ENCODE assay signal across 24 cellular contexts in the genomic region with DNA sequence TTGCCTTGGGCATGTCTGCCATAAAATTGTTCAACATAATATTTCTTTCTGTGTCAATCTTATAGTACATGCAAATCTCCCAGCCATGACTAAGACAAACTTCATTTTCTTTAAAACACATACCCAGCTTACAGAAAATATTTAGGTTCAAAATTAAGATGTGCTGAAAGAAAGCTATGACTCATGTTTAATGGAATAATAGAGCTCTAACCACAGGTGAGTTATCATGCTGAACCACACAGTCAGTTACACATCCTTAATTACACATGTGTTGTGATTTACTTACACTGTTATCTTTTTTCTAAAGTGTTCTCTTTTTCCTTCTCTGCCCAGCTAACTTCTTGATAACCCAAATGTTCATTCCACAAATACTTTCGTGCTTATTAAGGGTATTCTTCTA.
"Had no signal": no experiment of that assay in that cellular context is flagged by ENCODE, and none has a peak within 500 bp of the region (broad histone marks: within the 10 kb centered on the region; RNA-seq: fewer than 3 reads in every experiment).

No MANE protein-coding gene starts in this region.

- H3K36me3 ChIP-seq: gastrocnemius medialis, ovary, sigmoid colon, thoracic aorta, tibial nerve, upper lobe of right lung, uterus had no signal

- H3K27ac ChIP-seq: coronary artery, gastrocnemius medialis, ovary, psoas muscle, sigmoid colon, thoracic aorta, tibial nerve, upper lobe of right lung, uterus had no signal

- H3K4me1 Mint-ChIP-seq: memory B cell; natural killer cell; stimulated activated memory B cell treated with anti-CD40 and anti-IgM and Interleukin-4, amounts not matched to agents 10 μg/mL and 1 μg/mL and 100 μg/mL, for 72 hours had no signal

- H3K9me3 ChIP-seq: gastrocnemius medialis, ovary, psoas muscle, thoracic aorta, tibial nerve, upper lobe of right lung, uterus had no signal

- H3K27me3 ChIP-seq: gastrocnemius medialis, ovary, sigmoid colon, tibial nerve, upper lobe of right lung, uterus had no signal

- H3K27me3 Mint-ChIP-seq: memory B cell; stimulated activated memory B cell treated with anti-CD40 and anti-IgM and Interleukin-4, amounts not matched to agents 10 μg/mL and 1 μg/mL and 100 μg/mL, for 72 hours; stimulated activated naive CD8-positive, alpha-beta T cell treated with anti-CD3 and anti-CD28 coated beads, Interleukin-15, Interleukin-2, amounts not matched to agents 100 ng/mL and 50 ng/mL, for 24 hours had no signal

- H3K27ac Mint-ChIP-seq: memory B cell; natural killer cell; stimulated activated memory B cell treated with anti-CD40 and anti-IgM and Interleukin-4, amounts not matched to agents 10 μg/mL and 1 μg/mL and 100 μg/mL, for 72 hours; stimulated activated naive CD8-positive, alpha-beta T cell treated with anti-CD3 and anti-CD28 coated beads, Interleukin-15, Interleukin-2, amounts not matched to agents 100 ng/mL and 50 ng/mL, for 24 hours had no signal

- H3K4me3 ChIP-seq: coronary artery, gastrocnemius medialis, lung, ovary, psoas muscle, sigmoid colon, thoracic aorta, tibial nerve, upper lobe of right lung, uterus had no signal

- H3K36me3 Mint-ChIP-seq: memory B cell; stimulated activated memory B cell treated with anti-CD40 and anti-IgM and Interleukin-4, amounts not matched to agents 10 μg/mL and 1 μg/mL and 100 μg/mL, for 72 hours had no signal

- H3K4me3 Mint-ChIP-seq: memory B cell; natural killer cell; stimulated activated memory B cell treated with anti-CD40 and anti-IgM and Interleukin-4, amounts not matched to agents 10 μg/mL and 1 μg/mL and 100 μg/mL, for 72 hours; stimulated activated naive CD8-positive, alpha-beta T cell treated with anti-CD3 and anti-CD28 coated beads, Interleukin-15, Interleukin-2, amounts not matched to agents 100 ng/mL and 50 ng/mL, for 24 hours had no signal

- DNase-seq: dermis blood vessel endothelial cell; effector memory CD4-positive, alpha-beta T cell; erythroblast; gastrocnemius medialis; head of caudate nucleus; kidney; natural killer cell; occipital lobe; ovary; posterior cingulate gyrus; psoas muscle; right cardiac atrium; sigmoid colon; stimulated activated CD4-positive, alpha-beta T cell treated with anti-CD3 and anti-CD28 coated beads, Interleukin-4, amount 100 ng/mL, for 4 hours; upper lobe of right lung; uterus had no signal

- ATAC-seq: gastrocnemius medialis; left lobe of liver; natural killer cell; psoas muscle; right cardiac atrium; stimulated activated memory B cell treated with anti-CD40 and anti-IgM and Interleukin-4, amounts not matched to agents 10 μg/mL and 1 μg/mL and 100 μg/mL, for 72 hours; upper lobe of right lung had no signal

- H3K4me1 ChIP-seq: gastrocnemius medialis, psoas muscle, sigmoid colon, tibial nerve, upper lobe of right lung, uterus had no signal
